Comparison of ENCODE assay signal across 9 cellular contexts in the genomic region with DNA sequence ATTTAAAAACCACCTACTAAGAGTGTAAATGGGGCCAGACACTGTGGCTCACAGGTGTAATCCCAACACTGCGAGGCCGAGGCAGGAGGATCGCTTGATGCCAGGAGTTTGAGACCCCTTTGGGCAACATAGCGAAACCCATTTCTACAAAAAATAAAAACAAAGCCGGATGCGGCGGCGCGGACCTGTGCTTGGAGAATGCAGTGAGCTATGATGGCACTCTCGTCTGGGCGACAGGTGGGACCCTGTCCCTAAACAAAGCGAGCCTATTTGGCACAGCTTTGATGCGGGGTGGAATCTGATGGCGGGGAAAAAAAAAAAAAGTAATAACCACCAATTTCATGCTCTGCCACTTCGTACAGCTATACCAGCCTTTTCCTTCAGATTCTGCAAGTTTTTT. TPM values are rescaled to one million over a fixed set of nuclear protein-coding genes. Genes with fewer than 3 reads are reported as not detected.
A peak's percentile ranks its signal among the peaks of the same experiment; 100 is the strongest.
DNase-seq lines count a peak whose midpoint lies in the region; ATAC-seq and TF ChIP-seq lines count a peak whose summit lies in the region.
"Had no signal": no experiment of that assay in that cellular context is flagged by ENCODE, and none has a peak within 500 bp of the region (broad histone marks: within the 10 kb centered on the region; RNA-seq: fewer than 3 reads in every experiment).

No MANE protein-coding gene starts in this region.

- H3K4me1 ChIP-seq in HUES48 (ENCODE audit: control insufficient read depth, insufficient read depth, low read length) (peaks cover 16% of the 10 kb centered on the region), left ventricle myocardium inferior (peaks cover 68% of the 10 kb centered on the region), spleen (peaks cover 31 to 84% (median 56%) of the 10 kb centered on the region in 6 donors)

- WGBS in spleen, 5 donors = 34 to 52% (median 42%) methylated on average over 15 of the region's 15 CpGs

- no peaks in the 10 kb centered on the region for H3K27me3 ChIP-seq in HUES48 (ENCODE audit: control insufficient read depth, insufficient read depth, low read length)
- H3K27me3 ChIP-seq in left ventricle myocardium inferior (ENCODE audit: low read depth) = no peaks in the 10 kb centered on the region
- H3K27me3 ChIP-seq in spleen (replicated peaks in 1 of 7) = no peaks in the 10 kb centered on the region

- peak; percentile 23 for DNase-seq in activated T-cell treated with anti-CD3 and anti-CD28 coated beads, Interleukin-2, amount 50 U/mL, for 1 hour
- DNase-seq in left ventricle myocardium inferior (no peak), spleen (no peak), NCI-H2081 (lab: John Stamatoyannopoulos, UW) (no peak)
- no peak for DNase-seq in activated CD4-positive, CD25-positive, alpha-beta regulatory T cell treated with anti-CD3 and anti-CD28 coated beads, Interleukin-2, amount 50 U/mL, for 72 hours
- DNase-seq: NCI-H446 treated with DMSO at 0.1 percent for 48 hours had no signal

- no peak overlapping the region for H3K27ac ChIP-seq in HUES48 (ENCODE audit: low read depth, low read length)
- H3K27ac ChIP-seq in left ventricle myocardium inferior (replicated peaks) = peak overlapping the region; percentile 99
- peak overlapping the region in 7 of 8 donors; percentile 95 to 99 (median 97) for H3K27ac ChIP-seq in spleen

- intact Hi-C loops in left ventricle myocardium inferior (cut with micrococcal nuclease) (no loop called here), spleen (cut with DNase I; ENCODE audit: low total_unique reads) (loop anchor here (10.0 kb wide), 1 partner anchor 53 kb away; no protein-coding TSS in a partner anchor)

- ATAC-seq in GM19023 (IDR thresholded peaks at IDR 0.05; ENCODE audit: unreplicated experiment) (no peak), HG03565 (IDR thresholded peaks at IDR 0.05; ENCODE audit: unreplicated experiment) (no peak)

- H3K4me3 ChIP-seq in HUES48 (ENCODE audit: low read depth, low read length) = peak overlapping the region; percentile 94
- peak overlapping the region; percentile 89 for H3K4me3 ChIP-seq in left ventricle myocardium inferior
- peak overlapping the region; percentile 88 to 98 (median 93) for H3K4me3 ChIP-seq in spleen

- H3K9ac ChIP-seq in HUES48 (ENCODE audit: low read depth, low read length) = peak overlapping the region; percentile 93

- H3K9me3 ChIP-seq in HUES48 (ENCODE audit: control insufficient read depth, insufficient read depth, low read length) (no peaks in the 10 kb centered on the region), left ventricle myocardium inferior (replicated peaks) (no peaks in the 10 kb centered on the region), spleen (no peaks in the 10 kb centered on the region)

- no peak for TF ChIP-seq CTCF in left ventricle myocardium inferior (IDR thresholded peaks at IDR 0.05; ENCODE audit: borderline replicate concordance)
- no peak for TF ChIP-seq CTCF in spleen (IDR thresholded peaks at IDR 0.05 in 8 of 11, conservative IDR thresholded peaks at IDR 0.05 in 3 of 11)

- peaks cover 66% of the 10 kb centered on the region for H3K36me3 ChIP-seq in HUES48 (ENCODE audit: control insufficient read depth, insufficient read depth, low read length)
- H3K36me3 ChIP-seq in left ventricle myocardium inferior = peaks cover 58% of the 10 kb centered on the region
- H3K36me3 ChIP-seq in spleen = peaks cover 0 to 65% (median 46%) of the 10 kb centered on the region in 6 donors

- TF ChIP-seq POLR2A in spleen (IDR thresholded peaks at IDR 0.05) = no peak

RNA-seq across cellular contexts. Expression of a gene that starts 1.1 kb away (rescaled TPM):
- total RNA-seq in left ventricle myocardium inferior = 136 TPM
- total RNA-seq in spleen = 100 to 1,000 TPM in 6 of 7 donors, 10 to 100 TPM in 1; 94.1 to 136 (median 119) TPM
- 10 to 100 TPM; 74.3 to 78.9 (median 76.3) TPM for polyA plus RNA-seq in spleen

RNA-seq across cellular contexts. Expression of a gene that starts 2.0 kb away (rescaled TPM):
- 60.2 TPM for total RNA-seq in left ventricle myocardium inferior
- 10 to 100 TPM; 29.6 to 58.2 (median 42.1) TPM for total RNA-seq in spleen
- 10 to 100 TPM; 55.4 to 76.7 (median 66.2) TPM for polyA plus RNA-seq in spleen

RNA-seq across cellular contexts. Expression of a gene that starts 11.8 kb away (rescaled TPM):
- total RNA-seq in left ventricle myocardium inferior = 0.33 TPM
- total RNA-seq in spleen = under 1 TPM in 1 of 7 donors, not detected in 6; 0.44 TPM
- 1 to 10 TPM in 1 of 3 donors, under 1 TPM in 2; 0.11 to 1.2 (median 0.20) TPM for polyA plus RNA-seq in spleen

RNA-seq across cellular contexts. Expression of a gene that starts 26.4 kb away (rescaled TPM):
- total RNA-seq in left ventricle myocardium inferior (5.2 TPM), spleen (10 to 100 TPM in 4 of 7 donors, 1 to 10 TPM in 3; 6.0 to 17.4 (median 13.6) TPM)
- 10 to 100 TPM; 12.7 to 14.9 (median 14.5) TPM for polyA plus RNA-seq in spleen
